1 cellular context compared by ENCODE assay signal in genomic region chr14:66509874-66510273, GRCh38.
TF ChIP-seq lines count a peak whose summit lies in the region.

No MANE protein-coding gene starts in this region.

TF ChIP-seq in liver, 16 proteins besides CTCF, POLR2A, EP300 and RAD21 (continued from another document):
- TF ChIP-seq REST (IDR thresholded peaks at IDR 0.05) (peak; percentile 98), ATF3 (IDR thresholded peaks at IDR 0.05) (no peak)
